ENCODE assay signal across 13 cellular contexts in the genomic region with DNA sequence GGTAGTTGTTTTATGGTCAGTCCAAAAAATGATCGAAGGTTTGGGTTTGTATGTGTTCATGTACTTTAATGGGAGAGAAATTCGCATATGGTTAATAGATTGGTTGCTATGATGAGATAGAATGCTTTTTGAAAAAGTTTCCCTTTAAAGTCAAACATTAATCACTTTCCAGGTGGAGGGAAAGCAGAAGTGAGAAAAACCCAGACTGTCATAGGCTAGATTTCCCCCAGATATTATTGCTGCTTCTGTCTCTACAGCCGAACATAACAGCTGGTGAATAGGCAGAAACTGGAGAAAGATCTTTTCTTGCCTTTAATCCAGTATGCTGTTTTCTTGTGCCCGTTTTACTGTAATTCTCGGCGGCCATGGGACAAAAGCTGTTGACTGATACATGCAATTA.
DNase-seq lines count a peak whose midpoint lies in the region; ATAC-seq, FAIRE-seq and TF ChIP-seq lines count a peak whose summit lies in the region.
"Had no signal": no experiment of that assay in that cellular context is flagged by ENCODE, and none has a peak within 500 bp of the region (broad histone marks: within the 10 kb centered on the region; RNA-seq: fewer than 3 reads in every experiment).

No MANE protein-coding gene starts in this region.

- TF ChIP-seq POLR2A in heart left ventricle (IDR thresholded peaks at IDR 0.05) = no peak

- TF ChIP-seq CTCF in heart left ventricle (IDR thresholded peaks at IDR 0.05) = no peak

- FAIRE-seq in GM18507 (lab: Jason Lieb, UNC) (peak; percentile 56), small intestine (lab: Jason Lieb, UNC) (no peak)
- FAIRE-seq: keratinocyte had no signal

- peak; percentile 84 for ATAC-seq in GM19463 (IDR thresholded peaks at IDR 0.05; ENCODE audit: unreplicated experiment)
- ATAC-seq in HG02798 (IDR thresholded peaks at IDR 0.05; ENCODE audit: poor library complexity, unreplicated experiment) = peak; percentile 76
- ATAC-seq in HG03469 (IDR thresholded peaks at IDR 0.05; ENCODE audit: unreplicated experiment) = peak; percentile 71
- no peak for ATAC-seq in heart left ventricle

- no peaks in the 10 kb centered on the region for H3K4me1 ChIP-seq in heart left ventricle
- no peaks in the 10 kb centered on the region for H3K4me1 ChIP-seq in small intestine (ENCODE audit: control insufficient read depth in 2 of 2, insufficient read depth in 1 of 2, low read depth in 1 of 2, low read length in 1 of 2)
- H3K4me1 ChIP-seq: SJSA1 had no signal

- 83 to 87% (median 85%) methylated on average over 6 of the region's 6 CpGs for WGBS in heart left ventricle, 4 donors
- 83 to 85% (median 84%) methylated on average over 6 of the region's 6 CpGs for WGBS in small intestine, 3 donors

- no peaks in the 10 kb centered on the region for H3K9me3 ChIP-seq in heart left ventricle
- H3K9me3 ChIP-seq in small intestine (ENCODE audit: control insufficient read depth, low read depth) = no peaks in the 10 kb centered on the region
- H3K9me3 ChIP-seq: SJSA1 had no signal

- intact Hi-C loops in heart left ventricle (cut with DNase I) = no loop called here

- no peak overlapping the region for H3K4me3 ChIP-seq in heart left ventricle
- no peak overlapping the region for H3K4me3 ChIP-seq in small intestine (ENCODE audit: low read depth in 1 of 2, low read length in 2 of 2)
- H3K4me3 ChIP-seq: SJSA1 had no signal

- DNase-seq in GM18507 (ENCODE audit: extremely low spot score, insufficient read length, low read depth) (no peak), heart left ventricle (no peak), NCI-H146 treated with DMSO at 0.1 percent for 48 hours (lab: John Stamatoyannopoulos, UW; ENCODE audit: unreplicated experiment) (no peak), small intestine (no peak)
- DNase-seq in NK-92 treated with Interleukin-12 subunit alpha and Interleukin-12 subunit beta, amount 100 ng/mL, for 24 hours (lab: John Stamatoyannopoulos, UW) = no peak
- DNase-seq: activated B cell treated with CpG ODN at 0.5 μM for 24 hours, NCI-H1436 treated with DMSO at 0.1 percent for 48 hours, NCI-H82 had no signal

- H3K27ac ChIP-seq in heart left ventricle (no peak overlapping the region), small intestine (ENCODE audit: low read depth in 1 of 2, low read length in 1 of 2) (no peak overlapping the region)
- H3K27ac ChIP-seq: SJSA1 had no signal

- no peaks in the 10 kb centered on the region for H3K27me3 ChIP-seq in heart left ventricle
- H3K27me3 ChIP-seq in small intestine (ENCODE audit: control insufficient read depth in 2 of 2, insufficient read depth in 2 of 2, low read length in 2 of 2) = no peaks in the 10 kb centered on the region
- H3K27me3 ChIP-seq: SJSA1 had no signal

- no peaks in the 10 kb centered on the region for H3K36me3 ChIP-seq in heart left ventricle
- no peaks in the 10 kb centered on the region for H3K36me3 ChIP-seq in small intestine (ENCODE audit: control insufficient read depth in 2 of 2, insufficient read depth in 2 of 2, low read length in 2 of 2)
- H3K36me3 ChIP-seq: SJSA1 had no signal

Comparison
In these comparisons a context has a peak if more than half of its experiments do, and no peak if none do; other contexts are left out.
1. ATAC-seq: peak in GM19463 (single experiment), HG02798 (single experiment) and HG03469 (single experiment); none in heart left ventricle (0 of 4).